Comparison of ENCODE assay signal across 11 cellular contexts in genomic region chr11:60563553-60564235, GRCh38. TPM values are rescaled to one million over a fixed set of nuclear protein-coding genes. Genes with fewer than 3 reads are reported as not detected.
DNase-seq lines count a peak whose midpoint lies in the region; ATAC-seq and TF ChIP-seq lines count a peak whose summit lies in the region.
"Had no signal": no experiment of that assay in that cellular context is flagged by ENCODE, and none has a peak within 500 bp of the region (broad histone marks: within the 10 kb centered on the region; RNA-seq: fewer than 3 reads in every experiment).

No MANE protein-coding gene starts in this region.

- no peak overlapping the region for H3K4me3 Mint-ChIP-seq in activated naive CD8-positive, alpha-beta T cell treated with anti-CD3 and anti-CD28 coated beads, Interleukin-2, amount 10 ng/mL, durations not matched to agents 7 days and 5 days
- H3K4me3 Mint-ChIP-seq in activated naive CD8-positive, alpha-beta T cell treated with anti-CD3 and anti-CD28 coated beads for 36 hours = no peak overlapping the region
- H3K4me3 Mint-ChIP-seq: activated naive CD4-positive, alpha-beta T cell treated with anti-CD3 and anti-CD28 coated beads, Interleukin-2, amount 50 U/mL, for 24 hours; T-cell had no signal

- H3K36me3 Mint-ChIP-seq in activated naive CD8-positive, alpha-beta T cell treated with anti-CD3 and anti-CD28 coated beads, Interleukin-2, amount 10 ng/mL, durations not matched to agents 7 days and 5 days = peaks cover 3% of the 10 kb centered on the region
- no peaks in the 10 kb centered on the region for H3K36me3 Mint-ChIP-seq in activated naive CD8-positive, alpha-beta T cell treated with anti-CD3 and anti-CD28 coated beads for 36 hours
- H3K36me3 Mint-ChIP-seq: activated naive CD4-positive, alpha-beta T cell treated with anti-CD3 and anti-CD28 coated beads, Interleukin-2, amount 50 U/mL, for 24 hours; T-cell had no signal

- H3K27ac Mint-ChIP-seq in activated naive CD8-positive, alpha-beta T cell treated with anti-CD3 and anti-CD28 coated beads, Interleukin-2, amount 10 ng/mL, durations not matched to agents 7 days and 5 days = peak overlapping the region; percentile 28
- no peak overlapping the region for H3K27ac Mint-ChIP-seq in activated naive CD8-positive, alpha-beta T cell treated with anti-CD3 and anti-CD28 coated beads for 36 hours
- H3K27ac Mint-ChIP-seq: activated naive CD4-positive, alpha-beta T cell treated with anti-CD3 and anti-CD28 coated beads, Interleukin-2, amount 50 U/mL, for 24 hours; T-cell had no signal

- DNase-seq in activated naive CD8-positive, alpha-beta T cell treated with anti-CD3 and anti-CD28 coated beads, Interleukin-2, amount 10 ng/mL, durations not matched to agents 7 days and 5 days = no peak
- DNase-seq in activated naive CD8-positive, alpha-beta T cell treated with anti-CD3 and anti-CD28 coated beads for 36 hours = no peak
- DNase-seq in NAMALWA (ENCODE audit: low spot score) = peak; percentile 5
- DNase-seq in WERI-Rb-1 = peak; percentile 82
- no peak for DNase-seq in upper lobe of right lung
- no peak for DNase-seq in amygdala (lab: John Stamatoyannopoulos, UW)
- no peak for DNase-seq in left ventricle myocardium superior
- DNase-seq: IMR-90, T-cell had no signal

- H3K9me3 ChIP-seq in WERI-Rb-1 (ENCODE audit: severe bottlenecking) (peaks cover 33% of the 10 kb centered on the region), upper lobe of right lung (peaks cover 5% of the 10 kb centered on the region)

- H3K4me1 Mint-ChIP-seq in activated naive CD8-positive, alpha-beta T cell treated with anti-CD3 and anti-CD28 coated beads, Interleukin-2, amount 10 ng/mL, durations not matched to agents 7 days and 5 days = no peaks in the 10 kb centered on the region
- H3K4me1 Mint-ChIP-seq in activated naive CD8-positive, alpha-beta T cell treated with anti-CD3 and anti-CD28 coated beads for 36 hours = no peaks in the 10 kb centered on the region
- H3K4me1 Mint-ChIP-seq: activated naive CD4-positive, alpha-beta T cell treated with anti-CD3 and anti-CD28 coated beads, Interleukin-2, amount 50 U/mL, for 24 hours; T-cell had no signal

- H3K4me1 ChIP-seq in upper lobe of right lung = no peaks in the 10 kb centered on the region

- peaks cover 3% of the 10 kb centered on the region for H3K27me3 Mint-ChIP-seq in activated naive CD8-positive, alpha-beta T cell treated with anti-CD3 and anti-CD28 coated beads, Interleukin-2, amount 10 ng/mL, durations not matched to agents 7 days and 5 days
- H3K27me3 Mint-ChIP-seq in activated naive CD8-positive, alpha-beta T cell treated with anti-CD3 and anti-CD28 coated beads for 36 hours = peaks cover 11% of the 10 kb centered on the region

- H3K4me3 ChIP-seq in WERI-Rb-1 (ENCODE audit: low read depth, low read length) = no peak overlapping the region
- H3K4me3 ChIP-seq in upper lobe of right lung = no peak overlapping the region

- no peaks in the 10 kb centered on the region for H3K36me3 ChIP-seq in WERI-Rb-1
- H3K36me3 ChIP-seq in upper lobe of right lung = no peaks in the 10 kb centered on the region

- POLR2A ChIA-PET in activated naive CD8-positive, alpha-beta T cell treated with anti-CD3 and anti-CD28 coated beads, Interleukin-2, amount 10 ng/mL, durations not matched to agents 7 days and 5 days (lab: Charles Lee) = no interaction called here

- H3K27ac ChIP-seq in WERI-Rb-1 (peak overlapping the region; percentile 72), upper lobe of right lung (no peak overlapping the region)

- H3K27me3 ChIP-seq in WERI-Rb-1 (ENCODE audit: insufficient read depth, low read depth, severe bottlenecking) = no peaks in the 10 kb centered on the region
- no peaks in the 10 kb centered on the region for H3K27me3 ChIP-seq in upper lobe of right lung

- ATAC-seq in activated naive CD8-positive, alpha-beta T cell treated with anti-CD3 and anti-CD28 coated beads, Interleukin-2, amount 10 ng/mL, durations not matched to agents 7 days and 5 days (ENCODE audit: low read depth) = peak; percentile 58
- ATAC-seq in upper lobe of right lung (peak; percentile 51), left ventricle myocardium superior (no peak), HG03469 (IDR thresholded peaks at IDR 0.05; ENCODE audit: unreplicated experiment) (no peak)
- ATAC-seq: T-cell had no signal

- TF ChIP-seq CTCF in WERI-Rb-1 (IDR thresholded peaks at IDR 0.05; ENCODE audit: low read depth, low read length) = peak; percentile 27; the same call in 1 of the 2 replicates
- no peak for TF ChIP-seq CTCF in upper lobe of right lung (IDR thresholded peaks at IDR 0.05)

- H3K9me3 Mint-ChIP-seq in activated naive CD8-positive, alpha-beta T cell treated with anti-CD3 and anti-CD28 coated beads, Interleukin-2, amount 10 ng/mL, durations not matched to agents 7 days and 5 days = peaks cover 25% of the 10 kb centered on the region
- peaks cover 20% of the 10 kb centered on the region for H3K9me3 Mint-ChIP-seq in activated naive CD8-positive, alpha-beta T cell treated with anti-CD3 and anti-CD28 coated beads for 36 hours

- intact Hi-C loops in upper lobe of right lung (cut with DNase I) = no loop called here
- intact Hi-C loops in left ventricle myocardium superior (cut with micrococcal nuclease) = no loop called here

RNA-seq across cellular contexts. Expression of gene MS4A13, which starts 48.5 kb away (rescaled TPM):
- not detected for total RNA-seq in activated naive CD8-positive, alpha-beta T cell treated with anti-CD3 and anti-CD28 coated beads, Interleukin-2, amount 10 ng/mL, durations not matched to agents 7 days and 5 days
- not detected for total RNA-seq in activated naive CD8-positive, alpha-beta T cell treated with anti-CD3 and anti-CD28 coated beads for 36 hours
- total RNA-seq in upper lobe of right lung (not detected), left ventricle myocardium superior (not detected)
- total RNA-seq: IMR-90, T-cell had no signal

Comparison
In these comparisons a context has a peak if more than half of its experiments do, and no peak if none do; other contexts are left out.
1. ATAC-seq: peak in activated naive CD8-positive, alpha-beta T cell treated with anti-CD3 and anti-CD28 coated beads, Interleukin-2, amount 10 ng/mL, durations not matched to agents 7 days and 5 days (single experiment) and upper lobe of right lung (single experiment); none in left ventricle myocardium superior (single experiment) and HG03469 (single experiment).
2. DNase-seq: peak in NAMALWA (single experiment) and WERI-Rb-1 (single experiment); none in activated naive CD8-positive, alpha-beta T cell treated with anti-CD3 and anti-CD28 coated beads, Interleukin-2, amount 10 ng/mL, durations not matched to agents 7 days and 5 days (single experiment), activated naive CD8-positive, alpha-beta T cell treated with anti-CD3 and anti-CD28 coated beads for 36 hours (single experiment), upper lobe of right lung (single experiment), amygdala (0 of 56) and left ventricle myocardium superior (single experiment).